8 cellular contexts compared by ENCODE assay signal in the genomic region with DNA sequence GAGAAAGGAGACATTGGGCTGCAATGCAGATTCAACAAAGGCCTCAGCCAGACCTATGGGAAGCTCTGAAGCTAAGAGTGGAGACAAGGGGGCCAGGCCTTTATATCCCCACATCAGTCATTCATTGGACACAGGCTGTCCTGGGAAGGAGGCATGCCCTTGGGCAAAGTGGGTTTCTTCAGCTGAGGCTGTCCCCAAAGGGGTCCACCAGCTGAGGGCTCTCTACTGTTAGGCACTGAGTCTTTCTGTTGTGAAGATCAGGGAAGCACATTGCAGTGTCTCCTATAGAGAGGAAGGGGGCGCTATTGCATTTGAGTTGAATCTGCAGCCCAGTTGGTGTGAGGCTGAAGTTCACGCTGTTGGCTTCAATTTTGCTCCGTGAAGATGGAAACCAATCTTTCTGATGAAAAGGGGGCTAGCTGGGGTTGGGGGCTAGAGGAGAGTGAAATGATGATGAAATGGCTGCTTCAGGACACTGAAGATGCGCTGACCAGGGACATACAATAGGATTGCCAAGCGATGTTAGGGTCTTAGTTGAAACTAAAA. TPM values are rescaled to one million over a fixed set of nuclear protein-coding genes. Genes with fewer than 3 reads are reported as not detected.
DNase-seq lines count a peak whose midpoint lies in the region; ATAC-seq and TF ChIP-seq lines count a peak whose summit lies in the region.

No MANE protein-coding gene starts in this region.

- peak overlapping the region in 1 of 2 donors; percentile 9 for H3K27ac Mint-ChIP-seq in effector memory CD8-positive, alpha-beta T cell
- H3K27ac Mint-ChIP-seq in mesothelial cell of epicardium: no peak overlapping the region

- no peak overlapping the region for H3K27ac ChIP-seq in upper lobe of right lung

- H3K36me3 ChIP-seq in upper lobe of right lung: no peaks in the 10 kb centered on the region

- H3K27me3 Mint-ChIP-seq in effector memory CD8-positive, alpha-beta T cell: no peaks in the 10 kb centered on the region
- H3K27me3 Mint-ChIP-seq in mesothelial cell of epicardium (ENCODE audit: low read depth): no peaks in the 10 kb centered on the region

- no peaks in the 10 kb centered on the region for H3K9me3 Mint-ChIP-seq in effector memory CD8-positive, alpha-beta T cell
- H3K9me3 Mint-ChIP-seq in mesothelial cell of epicardium: peaks cover 8% of the 10 kb centered on the region

- intact Hi-C loops in upper lobe of right lung (cut with DNase I): no loop called here

- no peak overlapping the region for H3K4me3 Mint-ChIP-seq in effector memory CD8-positive, alpha-beta T cell
- no peak overlapping the region for H3K4me3 Mint-ChIP-seq in mesothelial cell of epicardium

- H3K36me3 Mint-ChIP-seq in effector memory CD8-positive, alpha-beta T cell (ENCODE audit: insufficient read depth): no peaks in the 10 kb centered on the region
- H3K36me3 Mint-ChIP-seq in mesothelial cell of epicardium: no peaks in the 10 kb centered on the region

- H3K27me3 ChIP-seq in upper lobe of right lung: no peaks in the 10 kb centered on the region

- TF ChIP-seq CTCF in mesothelial cell of epicardium (IDR thresholded peaks at IDR 0.05; ENCODE audit: unreplicated experiment): peak; percentile 68
- TF ChIP-seq CTCF in upper lobe of right lung (IDR thresholded peaks at IDR 0.05): peak; percentile 68

- DNase-seq in AML-193 (lab: John Stamatoyannopoulos, UW) (peak; percentile 62 to 63), NCI-H345 treated with DMSO at 0.1 percent for 48 hours (lab: John Stamatoyannopoulos, UW; ENCODE audit: unreplicated experiment) (peak; percentile 53), mesothelial cell of epicardium (ENCODE audit: low spot score in 2 of 2, unreplicated experiment in 2 of 2) (no peak), upper lobe of right lung (no peak)
- DNase-seq in activated CD4-positive, alpha-beta T cell treated with anti-CD3 and anti-CD28 coated beads for 1 hour: peak; percentile 12
- DNase-seq in effector memory CD8-positive, alpha-beta T cell: peak; percentile 29 to 38 (median 35)

- H3K4me1 ChIP-seq in upper lobe of right lung: no peaks in the 10 kb centered on the region

- H3K4me3 ChIP-seq in upper lobe of right lung: no peak overlapping the region

- H3K4me1 Mint-ChIP-seq in effector memory CD8-positive, alpha-beta T cell (ENCODE audit: low read depth in 2 of 2): peaks cover 0 to 3% of the 10 kb centered on the region in 2 donors
- H3K4me1 Mint-ChIP-seq in mesothelial cell of epicardium: no peaks in the 10 kb centered on the region

- ATAC-seq in GM18511 (IDR thresholded peaks at IDR 0.05; ENCODE audit: unreplicated experiment) (peak; percentile 87), HG03103 (IDR thresholded peaks at IDR 0.05; ENCODE audit: low read depth, unreplicated experiment) (peak; percentile 74), upper lobe of right lung (peak; percentile 94)
- peak; percentile 93 for ATAC-seq in effector memory CD8-positive, alpha-beta T cell (replicated peaks)

- H3K9me3 ChIP-seq in upper lobe of right lung: no peaks in the 10 kb centered on the region

RNA-seq across cellular contexts. Expression of a gene that starts 48.0 kb away (rescaled TPM):
- total RNA-seq in mesothelial cell of epicardium: 171 to 179 TPM (median 177 TPM) in 3 replicates
- total RNA-seq in upper lobe of right lung: 323 TPM

RNA-seq across cellular contexts. Expression of a gene that starts 49.0 kb away (rescaled TPM):
- total RNA-seq in mesothelial cell of epicardium (21.6 to 24.9 TPM (median 22.3 TPM) in 3 replicates), upper lobe of right lung (23.1 TPM)

RNA-seq across cellular contexts. Expression of a gene that starts 58.1 kb away (rescaled TPM):
- total RNA-seq in mesothelial cell of epicardium (48.8 to 54.1 TPM (median 50.1 TPM) in 3 replicates), upper lobe of right lung (48.7 TPM)

Comparison
In these comparisons a context has a peak if more than half of its experiments do, and no peak if none do; other contexts are left out.
1. DNase-seq: peak in AML-193 (2 of 2), NCI-H345 treated with DMSO at 0.1 percent for 48 hours (single experiment), activated CD4-positive, alpha-beta T cell treated with anti-CD3 and anti-CD28 coated beads for 1 hour (single experiment) and effector memory CD8-positive, alpha-beta T cell (3 of 3); none in mesothelial cell of epicardium (0 of 2) and upper lobe of right lung (single experiment).
2. Peak in every context shown above with its lines, with median percentiles within 50 percentile points of each other: ATAC-seq.